Comparison of ENCODE assay signal across 22 cellular contexts in the genomic region with DNA sequence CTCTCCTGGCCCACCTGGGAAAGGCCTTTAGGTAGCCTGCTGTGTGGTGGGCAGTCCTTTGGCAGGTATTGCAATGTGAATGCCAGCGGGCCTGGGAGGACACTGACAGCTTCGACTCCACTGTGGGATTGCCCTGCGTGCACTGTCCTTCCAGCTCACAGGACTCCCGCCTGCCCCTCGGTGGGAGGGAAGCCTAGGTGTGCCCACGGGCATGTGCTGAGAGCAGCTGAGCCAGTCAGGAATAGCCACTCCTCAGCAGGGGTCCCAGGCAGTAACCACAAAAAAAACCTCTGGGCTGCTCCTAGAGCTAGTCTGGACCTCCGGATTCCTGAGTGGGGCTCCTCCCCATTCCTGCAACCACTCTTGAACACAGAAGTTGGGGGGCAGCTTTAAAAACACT.
"Had no signal": no experiment of that assay in that cellular context is flagged by ENCODE, and none has a peak within 500 bp of the region (broad histone marks: within the 10 kb centered on the region; RNA-seq: fewer than 3 reads in every experiment).

No MANE protein-coding gene starts in this region.

- DNase-seq: activated CD4-positive, alpha-beta T cell treated with anti-CD3 and anti-CD28 coated beads for 48 hours; activated CD4-positive, alpha-beta T cell treated with anti-CD3 and anti-CD28 coated beads, Interleukin-2, amount 50 U/mL, for 4 hours; activated CD4-positive, CD25-positive, alpha-beta regulatory T cell treated with anti-CD3 and anti-CD28 coated beads, Interleukin-2, amount 50 U/mL, for 72 hours; activated CD8-positive, alpha-beta memory T cell treated with anti-CD3 and anti-CD28 coated beads, Interleukin-2, amount 10 ng/mL, durations not matched to agents 7 days and 5 days; activated effector memory CD4-positive, alpha-beta T cell treated with Interleukin-2 at 50 U/mL for 16 hours; activated naive CD4-positive, alpha-beta T cell treated with anti-CD3 and anti-CD28 coated beads for 36 hours; activated T-cell treated with anti-CD3 and anti-CD28 coated beads, Interleukin-2, amount 50 U/mL, for 24 hours; amygdala; caudate nucleus; NCI-H1092; NCI-H1930; NCI-H2171; NCI-H226; NCI-H526; NCI-H82; OCI-M1; RPMI8226; SW 1271 had no signal

- H3K4me3 ChIP-seq: breast epithelium, SJSA1 had no signal

- H3K36me3 ChIP-seq: breast epithelium, SJSA1 had no signal

- H3K27ac ChIP-seq: breast epithelium, KMS-11, SJSA1 had no signal

- H3K9me3 ChIP-seq: SJSA1 had no signal

- H3K4me1 ChIP-seq: breast epithelium had no signal

- H3K9ac ChIP-seq: KMS-11 had no signal

- H3K4me2 ChIP-seq: KMS-11 had no signal

- H3K27me3 ChIP-seq: breast epithelium had no signal

- FAIRE-seq: astrocyte had no signal
